22 cellular contexts compared by ENCODE assay signal in genomic region chr19:28502879-28503734, GRCh38.
"Had no signal": no experiment of that assay in that cellular context is flagged by ENCODE, and none has a peak within 500 bp of the region (broad histone marks: within the 10 kb centered on the region; RNA-seq: fewer than 3 reads in every experiment).

No MANE protein-coding gene starts in this region.

- H3K36me3 ChIP-seq: cardiac muscle cell, gastrocnemius medialis, heart left ventricle, spleen, thoracic aorta, upper lobe of left lung had no signal

- H3K27me3 Mint-ChIP-seq: activated CD4-positive, alpha-beta memory T cell treated with anti-CD3 and anti-CD28 coated beads for 36 hours; activated CD4-positive, alpha-beta T cell treated with anti-CD3 and anti-CD28 coated beads for 36 hours; stimulated activated memory B cell treated with anti-CD40 and anti-IgM and Interleukin-4, amounts not matched to agents 10 μg/mL and 1 μg/mL and 100 μg/mL, for 72 hours had no signal

- H3K9me3 Mint-ChIP-seq: activated CD4-positive, alpha-beta memory T cell treated with anti-CD3 and anti-CD28 coated beads for 36 hours; activated naive CD4-positive, alpha-beta T cell treated with anti-CD3 and anti-CD28 coated beads, Interleukin-2, amount 50 U/mL, for 72 hours; activated T-helper 1 cell treated with anti-CD3 and anti-CD28 coated beads, Interleukin-12 subunit alpha, Interleukin-12 subunit beta, Interleukin-2, Interleukin-4 antibody, amounts not matched to agents 30 ng/mL and 10 ng/mL and 1 ng/mL, durations not matched to agents 14 hours and 24 hours and 36 hours; endodermal cell; T-helper 2 cell treated with Interferon-gamma antibody and Interleukin-4, amounts not matched to agents 5 μg/mL and 100 μg/mL, for 36 hours had no signal

- H3K4me3 ChIP-seq: cardiac muscle cell, dorsolateral prefrontal cortex, gastrocnemius medialis, heart left ventricle, mucosa of descending colon, spleen, thoracic aorta, upper lobe of left lung had no signal

- H3K4me1 Mint-ChIP-seq: stimulated activated memory B cell treated with anti-CD40 and anti-IgM and Interleukin-4, amounts not matched to agents 10 μg/mL and 1 μg/mL and 100 μg/mL, for 72 hours had no signal

- H3K27ac Mint-ChIP-seq: activated CD4-positive, alpha-beta memory T cell treated with anti-CD3 and anti-CD28 coated beads for 36 hours; activated CD4-positive, alpha-beta T cell treated with anti-CD3 and anti-CD28 coated beads for 36 hours; activated naive CD4-positive, alpha-beta T cell treated with anti-CD3 and anti-CD28 coated beads, Interleukin-2, amount 50 U/mL, for 72 hours; activated T-helper 1 cell treated with anti-CD3 and anti-CD28 coated beads, Interleukin-12 subunit alpha, Interleukin-12 subunit beta, Interleukin-2, Interleukin-4 antibody, amounts not matched to agents 30 ng/mL and 10 ng/mL and 1 ng/mL, durations not matched to agents 14 hours and 24 hours and 36 hours; endodermal cell; naive B cell; stimulated activated memory B cell treated with anti-CD40 and anti-IgM and Interleukin-4, amounts not matched to agents 10 μg/mL and 1 μg/mL and 100 μg/mL, for 72 hours; T-helper 2 cell treated with Interferon-gamma antibody and Interleukin-4, amounts not matched to agents 5 μg/mL and 100 μg/mL, for 36 hours had no signal

- DNase-seq: activated CD4-positive, alpha-beta memory T cell treated with anti-CD3 and anti-CD28 coated beads for 36 hours; activated CD4-positive, alpha-beta T cell treated with anti-CD3 and anti-CD28 coated beads for 36 hours; activated gamma-delta T cell treated with Interleukin-2 at 50 U/mL for 16 hours; activated T-cell treated with anti-CD3 and anti-CD28 coated beads for 4 hours; dorsolateral prefrontal cortex; endodermal cell; gastrocnemius medialis; heart left ventricle; mesenchymal stem cell; mucosa of descending colon; naive B cell; nucleus accumbens; posterior cingulate gyrus; spleen; stimulated activated CD4-positive, alpha-beta T cell treated with anti-CD3 and anti-CD28 coated beads, Interleukin-4, amount 100 ng/mL, for 4 hours; upper lobe of left lung had no signal

- H3K9me3 ChIP-seq: gastrocnemius medialis, heart left ventricle, mucosa of descending colon, spleen, thoracic aorta, upper lobe of left lung had no signal

- H3K36me3 Mint-ChIP-seq: activated CD4-positive, alpha-beta memory T cell treated with anti-CD3 and anti-CD28 coated beads for 36 hours; activated naive CD4-positive, alpha-beta T cell treated with anti-CD3 and anti-CD28 coated beads, Interleukin-2, amount 50 U/mL, for 72 hours; naive B cell; stimulated activated memory B cell treated with anti-CD40 and anti-IgM and Interleukin-4, amounts not matched to agents 10 μg/mL and 1 μg/mL and 100 μg/mL, for 72 hours had no signal

- ATAC-seq: activated CD4-positive, alpha-beta T cell treated with anti-CD3 and anti-CD28 coated beads for 36 hours; activated naive CD4-positive, alpha-beta T cell treated with anti-CD3 and anti-CD28 coated beads, Interleukin-2, amount 50 U/mL, for 72 hours; gastrocnemius medialis; mucosa of descending colon; stimulated activated memory B cell treated with anti-CD40 and anti-IgM and Interleukin-4, amounts not matched to agents 10 μg/mL and 1 μg/mL and 100 μg/mL, for 72 hours had no signal

- H3K4me3 Mint-ChIP-seq: activated CD4-positive, alpha-beta memory T cell treated with anti-CD3 and anti-CD28 coated beads for 36 hours; activated CD4-positive, alpha-beta T cell treated with anti-CD3 and anti-CD28 coated beads for 36 hours; endodermal cell; naive B cell; stimulated activated memory B cell treated with anti-CD40 and anti-IgM and Interleukin-4, amounts not matched to agents 10 μg/mL and 1 μg/mL and 100 μg/mL, for 72 hours; T-helper 2 cell treated with Interferon-gamma antibody and Interleukin-4, amounts not matched to agents 5 μg/mL and 100 μg/mL, for 36 hours had no signal

- H3K27ac ChIP-seq: cardiac muscle cell, dorsolateral prefrontal cortex, gastrocnemius medialis, heart left ventricle, thoracic aorta, upper lobe of left lung had no signal

- H3K27me3 ChIP-seq: cardiac muscle cell, gastrocnemius medialis, heart left ventricle, spleen, upper lobe of left lung had no signal
